14 cellular contexts compared by ENCODE assay signal in the genomic region with DNA sequence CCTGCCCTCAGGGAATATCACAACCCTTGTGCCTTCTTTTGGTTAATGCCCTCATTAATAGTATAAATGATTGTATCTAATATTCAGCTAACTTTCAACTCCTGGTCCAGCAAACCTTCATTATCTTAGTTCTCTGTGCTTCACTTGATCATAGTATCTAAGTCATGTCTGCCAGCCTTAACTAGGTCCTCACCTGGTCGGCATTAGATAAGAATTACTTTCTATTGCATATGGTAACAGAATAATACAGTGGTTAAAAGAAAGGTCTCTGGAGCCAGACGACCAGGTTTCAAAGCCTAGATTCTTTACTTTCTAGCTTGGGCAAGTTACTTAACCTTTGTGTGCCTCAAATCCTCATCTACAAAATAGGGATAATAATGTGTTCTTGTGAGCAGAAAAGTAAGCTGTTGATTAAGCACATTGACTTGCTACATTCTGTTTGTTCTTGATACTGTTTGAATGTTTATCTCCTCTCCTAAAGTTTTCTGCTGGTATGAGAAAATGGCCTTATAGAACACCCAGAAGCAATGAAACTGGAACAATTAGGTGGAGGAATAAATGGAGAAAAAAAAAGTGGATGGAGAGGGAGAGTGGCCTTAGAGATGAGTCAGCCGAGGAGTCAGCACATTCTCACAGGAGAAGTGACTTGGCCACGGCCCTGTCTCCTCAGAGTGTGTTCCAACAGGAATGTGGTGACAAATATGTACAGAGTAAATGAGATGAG.
DNase-seq lines count a peak whose midpoint lies in the region; FAIRE-seq and TF ChIP-seq lines count a peak whose summit lies in the region.
"Had no signal": no experiment of that assay in that cellular context is flagged by ENCODE, and none has a peak within 500 bp of the region (broad histone marks: within the 10 kb centered on the region; RNA-seq: fewer than 3 reads in every experiment).

No MANE protein-coding gene starts in this region.

- no peak for TF ChIP-seq POLR2A in GM12891 (IDR thresholded peaks at IDR 0.05; ENCODE audit: low read depth, low read length)

- DNase-seq in ACHN (peak; percentile 5), HK-2 (ENCODE audit: unreplicated experiment) (peak; percentile 18), astrocyte of the spinal cord (ENCODE audit: low read depth, low spot score) (peak; percentile 68), iris pigment epithelial cell (ENCODE audit: low read depth) (peak; percentile 75), GM12891 (ENCODE audit: insufficient read length, low spot score) (no peak), NCI-H2227 treated with DMSO at 0.1 percent for 48 hours (lab: John Stamatoyannopoulos, UW) (no peak), NCI-H1417 treated with DMSO at 0.1 percent for 48 hours (lab: John Stamatoyannopoulos, UW) (no peak), DMS153 (lab: John Stamatoyannopoulos, UW) (no peak)
- DNase-seq: DMS79, NCI-H1105 treated with DMSO at 0.1 percent for 48 hours, NCI-H446, upper lobe of right lung had no signal

- in situ Hi-C loops in ACHN (cut with HindIII; ENCODE audit: low pct_ligation_motif_present, low pct_unique_long_range_greater_than_20kb, low sequenced_read_pairs) = no loop called here
- in situ Hi-C loops in astrocyte of the spinal cord (cut with HindIII; ENCODE audit: low sequenced_read_pairs) = no loop called here

- no peak for FAIRE-seq in GM12891 (lab: Jason Lieb, UNC)
- FAIRE-seq: GM19239 had no signal

- no peak for TF ChIP-seq CTCF in astrocyte of the spinal cord (IDR thresholded peaks at IDR 0.05; ENCODE audit: low read depth, low read length)

- no peak overlapping the region for H3K4me3 ChIP-seq in astrocyte of the spinal cord (ENCODE audit: low read depth, low read length)
- H3K4me3 ChIP-seq: cardiac muscle cell, upper lobe of right lung had no signal

TF ChIP-seq in GM12891, 5 proteins besides CTCF, POLR2A, EP300 and RAD21:
- no peak for TF ChIP-seq TAF1 (IDR thresholded peaks at IDR 0.05; ENCODE audit: low read depth, low read length)
- TF ChIP-seq PAX5 (IDR thresholded peaks at IDR 0.05; ENCODE audit: insufficient read depth, low read length, severe bottlenecking) = no peak
- TF ChIP-seq POLR2AphosphoS5 (IDR thresholded peaks at IDR 0.05; ENCODE audit: low read depth, low read length) = no peak
- TF ChIP-seq SPI1 (IDR thresholded peaks at IDR 0.05; ENCODE audit: low read depth, low read length) = no peak
- no peak for TF ChIP-seq POU2F2 (IDR thresholded peaks at IDR 0.05; ENCODE audit: low read depth, low read length)

Comparison
In these comparisons a context has a peak if more than half of its experiments do, and no peak if none do; other contexts are left out.
1. DNase-seq: peak in ACHN (single experiment), HK-2 (single experiment), astrocyte of the spinal cord (single experiment) and iris pigment epithelial cell (single experiment); none in GM12891 (single experiment), NCI-H2227 treated with DMSO at 0.1 percent for 48 hours (single experiment), NCI-H1417 treated with DMSO at 0.1 percent for 48 hours (single experiment) and DMS153 (single experiment).